In genomic region chr4:8409271-8410065, GRCh38 we compare ENCODE assay signal across 8 cellular contexts. TPM values are rescaled to one million over a fixed set of nuclear protein-coding genes. Genes with fewer than 3 reads are reported as not detected.
DNase-seq lines count a peak whose midpoint lies in the region; ATAC-seq, FAIRE-seq and TF ChIP-seq lines count a peak whose summit lies in the region.

No MANE protein-coding gene starts in this region.

- H3K9me3 ChIP-seq in K562 (replicated peaks; ENCODE audit: control insufficient read depth, insufficient read depth, low read depth, low read length), result no peaks in the 10 kb centered on the region

- peaks cover 16 to 26% of the 10 kb centered on the region in 2 experiments; a peak in 4 of 5 replicates for H3K4me1 ChIP-seq in K562 (replicated peaks in 1 of 2; ENCODE audit: control insufficient read depth in 2 of 2, insufficient read depth in 2 of 2, low read length in 2 of 2)

- no peak overlapping the region for H3K9ac ChIP-seq in K562 (ENCODE audit: insufficient read depth in 1 of 2, low read depth in 2 of 2, low read length in 2 of 2)

- TF ChIP-seq RAD21 in K562 (CRISPR knock-in tag; conservative IDR thresholded peaks at IDR 0.05 in 1 of 2, IDR thresholded peaks at IDR 0.05 in 1 of 2), result no peak

- no peak overlapping the region for H3K4me3 ChIP-seq in K562

- WGBS in K562 (ENCODE audit: insufficient coverage, low coverage, missing lambda C conversion rate), result 21% methylated on average over 17 of the region's 17 CpGs

- peaks cover 7% of the 10 kb centered on the region for H3K9me1 ChIP-seq in K562 (ENCODE audit: control insufficient read depth, insufficient read depth, low read length)

- no peak for TF ChIP-seq POLR2A in K562 (conservative IDR thresholded peaks at IDR 0.05)

- intact Hi-C loops in K562 (cut with micrococcal nuclease), result loop anchor here (10.0 kb wide), 1 partner anchor 235 kb away; no protein-coding TSS in a partner anchor
- intact Hi-C loops in sciatic nerve (cut with DNase I), result loop anchor here (5.0 kb wide), 1 partner anchor 1842 kb away; no protein-coding TSS in a partner anchor

- in situ Hi-C loops in K562 (cut with MboI), result loop anchor here (10.0 kb wide), 1 partner anchor 245 kb away; no protein-coding TSS in a partner anchor

- FAIRE-seq in K562 (lab: Jason Lieb, UNC), result peak; percentile 93

- no peaks in the 10 kb centered on the region for H3K27me3 ChIP-seq in K562 (ENCODE audit: control insufficient read depth in 2 of 2, insufficient read depth in 2 of 2, low read length in 2 of 2)

- CTCF ChIA-PET in K562 (lab: Yijun Ruan, JAX; ENCODE audit: low intra/inter-chr PET ratio), result no interaction called here

- no peak for TF ChIP-seq EP300 in K562 (IDR thresholded peaks at IDR 0.05; ENCODE audit: low read length)

- peaks cover 5% of the 10 kb centered on the region; the same call in 1 of the 2 replicates for H4K20me1 ChIP-seq in K562 (replicated peaks; ENCODE audit: control insufficient read depth, insufficient read depth, low read length)

- H2AFZ ChIP-seq in K562 (ENCODE audit: low read depth, low read length), result no peak overlapping the region

- ATAC-seq in K562 (peak; percentile 94), sciatic nerve (peak; percentile 71), GM18909 (IDR thresholded peaks at IDR 0.05; ENCODE audit: poor library complexity, unreplicated experiment) (no peak)

- no peak overlapping the region for H3K27ac ChIP-seq in K562 (ENCODE audit: extremely low read depth, low read depth, low read length)

- POLR2A ChIA-PET in K562 (lab: Yijun Ruan, JAX), result interaction anchor here (0.6 to 1.9 kb wide), 4 partner anchors 19 to 184 kb away, joined by 3 to 5 read pairs (median 4); no protein-coding TSS in a partner anchor

- no peaks in the 10 kb centered on the region for H3K79me2 ChIP-seq in K562 (ENCODE audit: control insufficient read depth, insufficient read depth, low read length)

- BruUV-seq in K562 (replicated peaks; lab: Mats Ljungman, UMichigan), result no TSS peak

- peaks cover 3% of the 10 kb centered on the region; the same call in 1 of the 3 replicates for H3K36me3 ChIP-seq in K562 (ENCODE audit: control insufficient read depth, insufficient read depth, low read length)

- H3K4me2 ChIP-seq in K562 (ENCODE audit: insufficient read depth, low read length), result peak overlapping the region; percentile 25; the same call in 1 of the 2 replicates

- DNase-seq in ELR (ENCODE audit: low read depth) (peak; percentile 25), SW480 (ENCODE audit: low spot score) (peak; percentile 86), K562 (ENCODE audit: extremely low read depth in 1 of 4, low spot score in 3 of 4) (peak; percentile 75 to 82 (median 77)), sciatic nerve (ENCODE audit: low spot score) (peak; percentile 74), GF-D8 (lab: John Stamatoyannopoulos, UW) (no peak), NCI-H1417 (lab: John Stamatoyannopoulos, UW) (no peak), NOMO-1 treated with dmso at 0.1 percent for 144 hours (lab: John Stamatoyannopoulos, UW; ENCODE audit: unreplicated experiment) (no peak)

- no peak for TF ChIP-seq CTCF in K562 (IDR thresholded peaks at IDR 0.05 in 2 of 3, conservative IDR thresholded peaks at IDR 0.05 in 1 of 3; ENCODE audit: insufficient read depth in 2 of 3, low read depth in 1 of 3, low read length in 3 of 3)

TF ChIP-seq in K562, 482 proteins besides CTCF, POLR2A, EP300 and RAD21 (continues in another document):
- TF ChIP-seq, protein P1, sequence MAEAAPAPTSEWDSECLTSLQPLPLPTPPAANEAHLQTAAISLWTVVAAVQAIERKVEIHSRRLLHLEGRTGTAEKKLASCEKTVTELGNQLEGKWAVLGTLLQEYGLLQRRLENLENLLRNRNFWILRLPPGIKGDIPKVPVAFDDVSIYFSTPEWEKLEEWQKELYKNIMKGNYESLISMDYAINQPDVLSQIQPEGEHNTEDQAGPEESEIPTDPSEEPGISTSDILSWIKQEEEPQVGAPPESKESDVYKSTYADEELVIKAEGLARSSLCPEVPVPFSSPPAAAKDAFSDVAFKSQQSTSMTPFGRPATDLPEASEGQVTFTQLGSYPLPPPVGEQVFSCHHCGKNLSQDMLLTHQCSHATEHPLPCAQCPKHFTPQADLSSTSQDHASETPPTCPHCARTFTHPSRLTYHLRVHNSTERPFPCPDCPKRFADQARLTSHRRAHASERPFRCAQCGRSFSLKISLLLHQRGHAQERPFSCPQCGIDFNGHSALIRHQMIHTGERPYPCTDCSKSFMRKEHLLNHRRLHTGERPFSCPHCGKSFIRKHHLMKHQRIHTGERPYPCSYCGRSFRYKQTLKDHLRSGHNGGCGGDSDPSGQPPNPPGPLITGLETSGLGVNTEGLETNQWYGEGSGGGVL (CRISPR knock-in tag; IDR thresholded peaks at IDR 0.05), result no peak
- TF ChIP-seq TFAP4 (CRISPR knock-in tag; IDR thresholded peaks at IDR 0.05; ENCODE audit: borderline replicate concordance) (peak; percentile 62; the same call in 1 of the 2 replicates), CREM (IDR thresholded peaks at IDR 0.05; ENCODE audit: low read depth) (no peak), POLR2G (IDR thresholded peaks at IDR 0.05; ENCODE audit: low read depth, low read length) (peak; percentile 36; the same call in 1 of the 2 replicates), SP1 (CRISPR knock-in tag; IDR thresholded peaks at IDR 0.05) (0 out of 2 replicates have a peak, but pooled peaks have one; percentile 11), SMAD4 (CRISPR knock-in tag; conservative IDR thresholded peaks at IDR 0.05) (0 out of 2 replicates have a peak, but pooled peaks have one; percentile 28), SAFB (IDR thresholded peaks at IDR 0.05; ENCODE audit: borderline replicate concordance, low read depth, low read length) (0 out of 2 replicates have a peak, but pooled peaks have one; percentile 27), FOXP4 (CRISPR knock-in tag; IDR thresholded peaks at IDR 0.05; ENCODE audit: borderline replicate concordance) (no peak)

RNA-seq across cellular contexts. Expression of gene ACOX3, which starts 31.1 kb away (rescaled TPM):
- 8.4 and 18.6 TPM in 2 replicates for total RNA-seq in K562 (2011; cell fraction: chromatin; rRNA removed; ENCODE audit: low replicate concordance)
- total RNA-seq in K562 (2011; cell fraction: nucleolus; rRNA removed), result 5.9 and 8.7 TPM in 2 replicates
- total RNA-seq in K562 (2011; cell fraction: nucleoplasm; rRNA removed), result 5.9 and 9.8 TPM in 2 replicates
- total RNA-seq in K562 (2014; rRNA removed) (4.9 and 5.1 TPM in 2 replicates), K562 (2014; rRNA removed; fragmentation: Illumina TruSeq; extraction: Trizol) (3.7 and 3.8 TPM in 2 replicates), K562 (2015; rRNA removed; fragmentation: Illumina TruSeq; extraction: Trizol) (3.8 and 4.6 TPM in 2 replicates), K562 (2021) (5.9 and 7.3 TPM in 2 replicates), sciatic nerve (27.8 TPM)
- polyA plus RNA-seq in K562 (2011; rRNA removed) (2.3 and 2.9 TPM in 2 replicates), K562 (2014; fragmentation: Illumina TruSeq; extraction: Trizol) (4.0 and 4.4 TPM in 2 replicates), K562 (2014; fragmentation: Nextera tagmentation; extraction: Ambion mirVana) (1 to 10 TPM in 1 of 2 experiments, under 1 TPM in 1; 0.68 to 1.0 TPM), K562 (2014; rRNA removed) (3.0 and 4.9 TPM in 2 replicates)
- 2.6 and 3.3 TPM in 2 replicates for polyA plus RNA-seq in K562 (2011; cell fraction: cytosol; rRNA removed)
- polyA plus RNA-seq in K562 (2011; cell fraction: nucleus; rRNA removed), result 6.1 and 6.5 TPM in 2 replicates
- 5.1 and 9.2 TPM in 2 replicates for polyA plus RNA-seq in K562 (2012)
- polyA minus RNA-seq in K562 (2011; rRNA and poly(A)+ RNA removed), result 3.9 and 5.0 TPM in 2 replicates
- 1.5 and 4.6 TPM in 2 replicates for polyA minus RNA-seq in K562 (2011; cell fraction: cytosol; rRNA and poly(A)+ RNA removed)
- polyA minus RNA-seq in K562 (2011; cell fraction: nucleus; rRNA and poly(A)+ RNA removed), result 3.5 and 4.8 TPM in 2 replicates

RNA-seq across cellular contexts. Expression of gene TRMT44, which starts 31.1 kb away (rescaled TPM):
- 60.3 and 88.6 TPM in 2 replicates for total RNA-seq in K562 (2011; cell fraction: chromatin; rRNA removed; ENCODE audit: low replicate concordance)
- 53.0 and 57.5 TPM in 2 replicates for total RNA-seq in K562 (2011; cell fraction: nucleolus; rRNA removed)
- 31.6 and 38.6 TPM in 2 replicates for total RNA-seq in K562 (2011; cell fraction: nucleoplasm; rRNA removed)
- 14.1 and 15.6 TPM in 2 replicates for total RNA-seq in K562 (2014; rRNA removed)
- 8.6 and 10.0 TPM in 2 replicates for total RNA-seq in K562 (2014; rRNA removed; fragmentation: Illumina TruSeq; extraction: Trizol)
- total RNA-seq in K562 (2015; rRNA removed; fragmentation: Illumina TruSeq; extraction: Trizol), result 10.2 and 10.3 TPM in 2 replicates
- total RNA-seq in K562 (2021), result 17.3 and 18.6 TPM in 2 replicates
- 8.9 and 9.6 TPM in 2 replicates for polyA plus RNA-seq in K562 (2011; rRNA removed)
- polyA plus RNA-seq in K562 (2011; cell fraction: cytosol; rRNA removed), result 5.5 and 9.9 TPM in 2 replicates
- polyA plus RNA-seq in K562 (2011; cell fraction: nucleus; rRNA removed), result 32.2 and 44.8 TPM in 2 replicates
- polyA plus RNA-seq in K562 (2012), result 8.3 and 13.2 TPM in 2 replicates
- polyA plus RNA-seq in K562 (2014; fragmentation: Illumina TruSeq; extraction: Trizol), result 7.8 and 8.7 TPM in 2 replicates
- 1 to 10 TPM; 1.2 to 2.1 TPM for polyA plus RNA-seq in K562 (2014; fragmentation: Nextera tagmentation; extraction: Ambion mirVana)
- polyA plus RNA-seq in K562 (2014; rRNA removed), result 12.5 and 13.2 TPM in 2 replicates
- 14.7 and 16.1 TPM in 2 replicates for polyA minus RNA-seq in K562 (2011; rRNA and poly(A)+ RNA removed)
- 6.1 and 11.1 TPM in 2 replicates for polyA minus RNA-seq in K562 (2011; cell fraction: cytosol; rRNA and poly(A)+ RNA removed)
- polyA minus RNA-seq in K562 (2011; cell fraction: nucleus; rRNA and poly(A)+ RNA removed), result 35.5 and 48.8 TPM in 2 replicates
- total RNA-seq in sciatic nerve, result 28.1 TPM

Comparison
In these comparisons a context has a peak if more than half of its experiments do, and no peak if none do; other contexts are left out.
1. DNase-seq: peak in ELR (single experiment), SW480 (single experiment), K562 (4 of 4) and sciatic nerve (single experiment); none in GF-D8 (single experiment), NCI-H1417 (0 of 3) and NOMO-1 treated with dmso at 0.1 percent for 144 hours (single experiment).